In the genomic region with DNA sequence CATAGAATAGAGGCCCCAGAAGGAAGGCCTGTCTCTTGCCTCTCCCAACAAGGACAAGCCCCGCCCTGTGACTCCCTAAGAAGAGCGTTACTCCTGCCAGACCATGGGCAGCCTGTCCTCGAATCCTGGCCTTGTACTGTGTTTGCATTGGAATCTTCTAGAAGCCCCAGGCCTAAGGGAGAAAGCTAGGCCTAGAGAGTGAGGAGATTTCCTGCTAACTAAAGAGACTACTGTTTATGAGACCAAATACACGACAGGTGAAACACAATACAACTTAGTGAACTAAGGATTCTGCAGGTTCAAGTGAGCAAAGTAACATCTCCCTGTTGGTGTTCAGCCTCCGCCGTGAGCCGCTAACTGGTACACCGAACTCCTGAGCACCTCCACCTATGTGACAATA, we compare ENCODE assay signal across 2 cellular contexts.
TF ChIP-seq lines count a peak whose summit lies in the region.

No MANE protein-coding gene starts in this region.

TF ChIP-seq in A549, 52 proteins besides CTCF, POLR2A, EP300 and RAD21 (continued from another document):
- TF ChIP-seq, protein P1, sequence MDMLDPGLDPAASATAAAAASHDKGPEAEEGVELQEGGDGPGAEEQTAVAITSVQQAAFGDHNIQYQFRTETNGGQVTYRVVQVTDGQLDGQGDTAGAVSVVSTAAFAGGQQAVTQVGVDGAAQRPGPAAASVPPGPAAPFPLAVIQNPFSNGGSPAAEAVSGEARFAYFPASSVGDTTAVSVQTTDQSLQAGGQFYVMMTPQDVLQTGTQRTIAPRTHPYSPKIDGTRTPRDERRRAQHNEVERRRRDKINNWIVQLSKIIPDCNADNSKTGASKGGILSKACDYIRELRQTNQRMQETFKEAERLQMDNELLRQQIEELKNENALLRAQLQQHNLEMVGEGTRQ (IDR thresholded peaks at IDR 0.05): no peak
- TF ChIP-seq, protein P2, sequence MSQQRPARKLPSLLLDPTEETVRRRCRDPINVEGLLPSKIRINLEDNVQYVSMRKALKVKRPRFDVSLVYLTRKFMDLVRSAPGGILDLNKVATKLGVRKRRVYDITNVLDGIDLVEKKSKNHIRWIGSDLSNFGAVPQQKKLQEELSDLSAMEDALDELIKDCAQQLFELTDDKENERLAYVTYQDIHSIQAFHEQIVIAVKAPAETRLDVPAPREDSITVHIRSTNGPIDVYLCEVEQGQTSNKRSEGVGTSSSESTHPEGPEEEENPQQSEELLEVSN (IDR thresholded peaks at IDR 0.05; ENCODE audit: borderline replicate concordance, low read depth): no peak
- TF ChIP-seq HEYL (CRISPR knock-in tag; IDR thresholded peaks at IDR 0.05): no peak
- no peak for TF ChIP-seq CHD2 (IDR thresholded peaks at IDR 0.05; ENCODE audit: low read length, partially characterized antibody)
- TF ChIP-seq NR3C1 (IDR thresholded peaks at IDR 0.05): no peak
- no peak for TF ChIP-seq FOSL2 (IDR thresholded peaks at IDR 0.05)
- TF ChIP-seq FOSL2 (CRISPR knock-in tag; IDR thresholded peaks at IDR 0.05): no peak
- no peak for TF ChIP-seq FOXS1 (CRISPR knock-in tag; IDR thresholded peaks at IDR 0.05)
- TF ChIP-seq HDAC2 (IDR thresholded peaks at IDR 0.05): no peak
- TF ChIP-seq, protein P3, sequence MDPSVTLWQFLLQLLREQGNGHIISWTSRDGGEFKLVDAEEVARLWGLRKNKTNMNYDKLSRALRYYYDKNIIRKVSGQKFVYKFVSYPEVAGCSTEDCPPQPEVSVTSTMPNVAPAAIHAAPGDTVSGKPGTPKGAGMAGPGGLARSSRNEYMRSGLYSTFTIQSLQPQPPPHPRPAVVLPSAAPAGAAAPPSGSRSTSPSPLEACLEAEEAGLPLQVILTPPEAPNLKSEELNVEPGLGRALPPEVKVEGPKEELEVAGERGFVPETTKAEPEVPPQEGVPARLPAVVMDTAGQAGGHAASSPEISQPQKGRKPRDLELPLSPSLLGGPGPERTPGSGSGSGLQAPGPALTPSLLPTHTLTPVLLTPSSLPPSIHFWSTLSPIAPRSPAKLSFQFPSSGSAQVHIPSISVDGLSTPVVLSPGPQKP (IDR thresholded peaks at IDR 0.05; ENCODE audit: low read depth, low read length): no peak
- TF ChIP-seq, protein P4, sequence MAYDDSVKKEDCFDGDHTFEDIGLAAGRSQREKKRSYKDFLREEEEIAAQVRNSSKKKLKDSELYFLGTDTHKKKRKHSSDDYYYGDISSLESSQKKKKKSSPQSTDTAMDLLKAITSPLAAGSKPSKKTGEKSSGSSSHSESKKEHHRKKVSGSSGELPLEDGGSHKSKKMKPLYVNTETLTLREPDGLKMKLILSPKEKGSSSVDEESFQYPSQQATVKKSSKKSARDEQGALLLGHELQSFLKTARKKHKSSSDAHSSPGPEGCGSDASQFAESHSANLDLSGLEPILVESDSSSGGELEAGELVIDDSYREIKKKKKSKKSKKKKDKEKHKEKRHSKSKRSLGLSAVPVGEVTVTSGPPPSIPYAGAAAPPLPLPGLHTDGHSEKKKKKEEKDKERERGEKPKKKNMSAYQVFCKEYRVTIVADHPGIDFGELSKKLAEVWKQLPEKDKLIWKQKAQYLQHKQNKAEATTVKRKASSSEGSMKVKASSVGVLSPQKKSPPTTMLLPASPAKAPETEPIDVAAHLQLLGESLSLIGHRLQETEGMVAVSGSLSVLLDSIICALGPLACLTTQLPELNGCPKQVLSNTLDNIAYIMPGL (CRISPR knock-in tag; IDR thresholded peaks at IDR 0.05; ENCODE audit: borderline replicate concordance): no peak
- TF ChIP-seq HOXB5 (CRISPR knock-in tag; IDR thresholded peaks at IDR 0.05): no peak
- no peak for TF ChIP-seq RNF2 (IDR thresholded peaks at IDR 0.05; ENCODE audit: borderline replicate concordance, low read depth)

TF ChIP-seq in IMR-90, 13 proteins besides CTCF, POLR2A, EP300 and RAD21 (continued from another document):
- TF ChIP-seq MXI1 (IDR thresholded peaks at IDR 0.05; ENCODE audit: borderline replicate concordance, low read depth, low read length) (no peak), RCOR1 (IDR thresholded peaks at IDR 0.05; ENCODE audit: insufficient replicate concordance, low read length) (no peak), CEBPB (IDR thresholded peaks at IDR 0.05; ENCODE audit: low read depth, low read length) (no peak), FOS (IDR thresholded peaks at IDR 0.05; ENCODE audit: low read depth, low read length) (no peak), MAFK (IDR thresholded peaks at IDR 0.05; ENCODE audit: low read depth, low read length) (no peak), RFX5 (IDR thresholded peaks at IDR 0.05; ENCODE audit: low read depth, low read length) (no peak), BHLHE40 (IDR thresholded peaks at IDR 0.05; ENCODE audit: low read depth, low read length) (no peak)
- TF ChIP-seq, protein P1 (IDR thresholded peaks at IDR 0.05; ENCODE audit: low read depth, low read length): no peak
- TF ChIP-seq, protein P3 (IDR thresholded peaks at IDR 0.05; ENCODE audit: borderline replicate concordance, low read depth, low read length): no peak
